8 cellular contexts compared by ENCODE assay signal in genomic region chr3:143971367-143972154, GRCh38. TPM values are rescaled to one million over a fixed set of nuclear protein-coding genes. Genes with fewer than 3 reads are reported as not detected.
DNase-seq lines count a peak whose midpoint lies in the region; ATAC-seq and TF ChIP-seq lines count a peak whose summit lies in the region.

Gene DIPK2A, plus strand, starts transcription at chr3:143971823. Its CDS starts 510 bp downstream, at chr3:143972333.

- CTCF ChIA-PET in GM10248 (lab: Yijun Ruan, JAX), result interaction anchor here (0.8 to 5.7 kb wide), 22 partner anchors 9 to 805 kb away, joined by 3 to 25 read pairs (median 4); no protein-coding TSS in a partner anchor
- CTCF ChIA-PET in SK-N-SH (lab: Yijun Ruan, JAX), result interaction anchor here (0.9 to 1.6 kb wide), 3 partner anchors 11 to 87 kb away, joined by 3 to 7 read pairs (median 3); no protein-coding TSS in a partner anchor

- peak within 1 kb of the TSS; percentile 41; the same call in 1 of the 2 replicates for H3K9ac ChIP-seq in SK-N-SH

- H3K4me1 ChIP-seq in SK-N-SH (ENCODE audit: control insufficient read depth in 1 of 2, insufficient read depth in 2 of 2, low read depth in 1 of 2, low read length in 1 of 2), result peaks cover 0 to 6% of the 10 kb centered on the region in 2 experiments; a peak in 1 of 4 replicates

- H3K27ac ChIP-seq in SK-N-SH (ENCODE audit: low read depth in 2 of 2, low read length in 1 of 2) (peak within 1 kb of the TSS in 1 of 2 experiments; percentile 61; a peak in 2 of 4 replicates), substantia nigra (ENCODE audit: low read depth, low read length, poor library complexity, severe bottlenecking) (peak within 1 kb of the TSS; percentile 99)

- H2AFZ ChIP-seq in SK-N-SH (ENCODE audit: low read depth), result peak within 1 kb of the TSS; percentile 91

- H3F3A ChIP-seq in SK-N-SH (replicated peaks; ENCODE audit: insufficient read depth), result no peaks in the 10 kb centered on the region

- H3K9me2 ChIP-seq in SK-N-SH, result no peaks in the 10 kb centered on the region

- peak; percentile 58 for ATAC-seq in HG02610 (IDR thresholded peaks at IDR 0.05; ENCODE audit: unreplicated experiment)

- H3K4me3 ChIP-seq in SK-N-SH (ENCODE audit: low read depth in 2 of 2, low read length in 1 of 2), result peak within 1 kb of the TSS; percentile 48 to 87

- H3K4me2 ChIP-seq in SK-N-SH, result peak within 1 kb of the TSS; percentile 85

- 1% methylated on average over 45 of the region's 70 CpGs for WGBS in SK-N-SH (ENCODE audit: low lambda C conversion rate)

- no peak for TF ChIP-seq RAD21 in SK-N-SH (IDR thresholded peaks at IDR 0.05; ENCODE audit: low read length)

- POLR2A ChIA-PET in GM10248 (lab: Yijun Ruan, JAX), result interaction anchor here (0.6 to 1.6 kb wide), 19 partner anchors 9 to 895 kb away, joined by 3 to 6 read pairs (median 3); no protein-coding TSS in a partner anchor
- POLR2A ChIA-PET in SK-N-SH (lab: Yijun Ruan, JAX), result no interaction called here

- H3K36me3 ChIP-seq in SK-N-SH (replicated peaks in 1 of 2; ENCODE audit: control insufficient read depth in 1 of 2, insufficient read depth in 2 of 2, low read length in 1 of 2), result no peaks in the 10 kb centered on the region

- H4K20me1 ChIP-seq in SK-N-SH (ENCODE audit: insufficient read depth), result no peaks in the 10 kb centered on the region

- no peak for TF ChIP-seq CTCF in GM10248 (IDR thresholded peaks at IDR 0.05; ENCODE audit: control extremely low read depth, extremely low read depth, low read depth, missing control alignments)
- TF ChIP-seq CTCF in SK-N-SH (IDR thresholded peaks at IDR 0.05), result no peak

- H3K9me3 ChIP-seq in SK-N-SH, result no peaks in the 10 kb centered on the region

- DNase-seq in GM10248 (ENCODE audit: extremely low spot score) (peak; percentile 89), NCI-H1092 (lab: John Stamatoyannopoulos, UW) (peak; percentile 51), SK-N-SH (peak; percentile 86), germinal center (ENCODE audit: low spot score) (peak; percentile 91), non-pigmented ciliary epithelial cell (ENCODE audit: low read depth) (peak; percentile 83), substantia nigra (lab: John Stamatoyannopoulos, UW) (peak; percentile 64 to 100 (median 96))
- peak; percentile 97 for DNase-seq in activated naive CD4-positive, alpha-beta T cell treated with anti-CD3 and anti-CD28 coated beads, Interleukin-2, amount 50 U/mL, for 16 hours

- peaks cover 22% of the 10 kb centered on the region for H3K27me3 ChIP-seq in SK-N-SH (ENCODE audit: insufficient read depth)

- TF ChIP-seq EP300 in SK-N-SH (IDR thresholded peaks at IDR 0.05; ENCODE audit: borderline replicate concordance in 1 of 2, low read depth in 1 of 2, low read length in 1 of 2), result no peak

- no peaks in the 10 kb centered on the region for H3K79me2 ChIP-seq in SK-N-SH (ENCODE audit: insufficient read depth)

TF ChIP-seq in SK-N-SH, 30 proteins besides CTCF, POLR2A, EP300 and RAD21:
- TF ChIP-seq RFX5 (IDR thresholded peaks at IDR 0.05; ENCODE audit: low read length), result no peak
- peak; percentile 68 for TF ChIP-seq NRF1 (IDR thresholded peaks at IDR 0.05; ENCODE audit: low read depth, low read length)
- no peak for TF ChIP-seq POLR2AphosphoS5 (IDR thresholded peaks at IDR 0.05; ENCODE audit: low read depth, low read length)
- TF ChIP-seq RCOR1 (IDR thresholded peaks at IDR 0.05; ENCODE audit: low read length), result 0 out of 2 replicates have a peak, but pooled peaks have one; percentile 25

RNA-seq across cellular contexts. Expression of gene DIPK2A, which starts in this region (rescaled TPM):
- 0.03 and 0.06 TPM in 2 replicates for polyA plus RNA-seq in SK-N-SH (2012; rRNA removed)
- 0.08 and 0.10 TPM in 2 replicates for polyA plus RNA-seq in SK-N-SH (2012; cell fraction: cytosol; rRNA removed)
- polyA plus RNA-seq in SK-N-SH (2012; cell fraction: nucleus; rRNA removed), result 0.08 TPM in 1 of 2 replicates, not detected in the other

Comparison
In these comparisons a context has a peak if more than half of its experiments do, and no peak if none do; other contexts are left out.
1. Peak in DNase-seq, H3K4me3 ChIP-seq, H3K9ac ChIP-seq and H3K4me2 ChIP-seq in SK-N-SH; RNA of the gene not detected or under 1 TPM.